8 cellular contexts compared by ENCODE assay signal in the genomic region with DNA sequence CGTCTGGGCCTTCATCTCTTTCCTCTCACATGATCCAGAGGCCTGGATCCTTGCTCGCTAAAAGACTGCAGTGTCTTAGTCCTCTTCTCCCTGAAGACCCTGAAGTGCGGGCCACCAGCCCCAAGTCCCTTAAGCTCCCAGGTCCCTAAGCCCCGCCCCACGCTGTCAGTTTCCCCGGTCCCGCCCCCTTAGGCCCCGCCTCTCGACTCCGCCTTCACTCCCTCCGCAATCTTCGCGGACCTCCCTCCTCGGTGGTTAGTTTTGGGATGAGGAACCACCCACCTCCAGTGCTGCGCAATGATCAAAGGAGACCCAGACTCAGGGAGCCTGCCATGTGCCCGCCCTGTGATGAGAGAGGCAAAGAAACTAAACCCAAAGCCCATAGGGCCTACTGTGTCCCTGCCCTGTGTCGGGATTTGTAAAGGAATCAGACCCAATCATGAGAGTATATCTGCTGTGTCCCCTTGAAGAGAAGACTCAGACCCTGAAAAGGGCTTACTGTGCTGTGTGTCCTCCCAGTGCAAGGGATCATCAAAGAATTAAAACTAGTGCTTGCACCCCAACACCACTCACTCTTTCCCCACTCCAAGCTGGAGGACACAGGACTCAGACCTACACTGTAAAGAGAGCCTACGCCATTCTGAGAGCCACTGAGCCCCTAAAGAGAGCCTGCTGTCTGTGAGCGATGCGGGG. TPM values are rescaled to one million over a fixed set of nuclear protein-coding genes. Genes with fewer than 3 reads are reported as not detected.
DNase-seq lines count a peak whose midpoint lies in the region; ATAC-seq and TF ChIP-seq lines count a peak whose summit lies in the region.

No MANE protein-coding gene starts in this region.

- H3K4me3 Mint-ChIP-seq in activated T-cell treated with anti-CD3 and anti-CD28 coated beads, Interleukin-2, amount 50 U/mL, for 72 hours, result peak overlapping the region; percentile 91 to 92
- H3K4me3 Mint-ChIP-seq in neural crest cell, result peak overlapping the region; percentile 87

- peaks cover 2 to 5% of the 10 kb centered on the region in 2 donors for H3K36me3 Mint-ChIP-seq in activated T-cell treated with anti-CD3 and anti-CD28 coated beads, Interleukin-2, amount 50 U/mL, for 72 hours (ENCODE audit: insufficient read depth in 2 of 2)
- no peaks in the 10 kb centered on the region for H3K36me3 Mint-ChIP-seq in neural crest cell (ENCODE audit: low read depth)

- H3K36me3 ChIP-seq in subcutaneous abdominal adipose tissue (ENCODE audit: control insufficient read depth in 5 of 5, insufficient read depth in 5 of 5, low read length in 5 of 5), result no peaks in the 10 kb centered on the region

- H3K27me3 Mint-ChIP-seq in activated T-cell treated with anti-CD3 and anti-CD28 coated beads, Interleukin-2, amount 50 U/mL, for 72 hours (ENCODE audit: low read depth), result no peaks in the 10 kb centered on the region
- no peaks in the 10 kb centered on the region for H3K27me3 Mint-ChIP-seq in neural crest cell (ENCODE audit: low read depth)

- H3K4me3 ChIP-seq in AG04450 (ENCODE audit: low read depth, low read length) (peak overlapping the region; percentile 65), fibroblast of pulmonary artery (replicated peaks; ENCODE audit: low read depth, low read length) (peak overlapping the region; percentile 60), subcutaneous abdominal adipose tissue (ENCODE audit: low read depth in 1 of 5, low read length in 5 of 5) (peak overlapping the region; percentile 73 to 81 (median 78))

- H3K9me3 ChIP-seq in AG04450 (ENCODE audit: control insufficient read depth, insufficient read depth, low read length), result no peaks in the 10 kb centered on the region
- no peaks in the 10 kb centered on the region for H3K9me3 ChIP-seq in subcutaneous abdominal adipose tissue (ENCODE audit: control insufficient read depth in 5 of 5, low read length in 5 of 5)

- no peaks in the 10 kb centered on the region for H3K9me3 Mint-ChIP-seq in activated T-cell treated with anti-CD3 and anti-CD28 coated beads, Interleukin-2, amount 50 U/mL, for 72 hours
- H3K9me3 Mint-ChIP-seq in neural crest cell, result no peaks in the 10 kb centered on the region

- POLR2A ChIA-PET in AG04450 (lab: Yijun Ruan, JAX), result interaction anchor here (0.8 kb wide), 1 partner anchor 9 kb away, joined by 3 read pairs; no protein-coding TSS in a partner anchor

- H3K27ac ChIP-seq in AG04450 (ENCODE audit: low read depth, low read length), result peak overlapping the region; percentile 61
- H3K27ac ChIP-seq in subcutaneous abdominal adipose tissue (ENCODE audit: low read depth, low read length), result peak overlapping the region; percentile 85

- ATAC-seq in activated T-cell treated with anti-CD3 and anti-CD28 coated beads, Interleukin-2, amount 50 U/mL, for 72 hours (replicated peaks in 1 of 2), result peak; percentile 16 to 20
- no peak for ATAC-seq in GM18868 (IDR thresholded peaks at IDR 0.05; ENCODE audit: unreplicated experiment)

- peak overlapping the region; percentile 48 to 85 (median 72) for H3K9ac ChIP-seq in subcutaneous abdominal adipose tissue (ENCODE audit: low read length in 5 of 5)

- DNase-seq in AG04450 (ENCODE audit: low read depth, low spot score) (no peak), HK-2 (ENCODE audit: unreplicated experiment) (peak; percentile 51), OCI-M2 (lab: John Stamatoyannopoulos, UW; ENCODE audit: unreplicated experiment) (peak; percentile 99), fibroblast of pulmonary artery (ENCODE audit: low read depth) (peak; percentile 49), neural crest cell (ENCODE audit: low read depth, low spot score) (peak; percentile 75)
- peak; percentile 91 to 92 for DNase-seq in activated T-cell treated with anti-CD3 and anti-CD28 coated beads, Interleukin-2, amount 50 U/mL, for 72 hours

- no peaks in the 10 kb centered on the region for H3K27me3 ChIP-seq in AG04450 (ENCODE audit: control insufficient read depth, insufficient read depth, low read length)
- no peaks in the 10 kb centered on the region for H3K27me3 ChIP-seq in subcutaneous abdominal adipose tissue (ENCODE audit: control insufficient read depth in 5 of 5, insufficient read depth in 4 of 5, low read length in 5 of 5)

- H3K4me1 ChIP-seq in subcutaneous abdominal adipose tissue (ENCODE audit: control insufficient read depth in 5 of 5, insufficient read depth in 5 of 5, low read length in 5 of 5), result peaks cover 8 to 73% (median 45%) of the 10 kb centered on the region in 5 donors

- H3K27ac Mint-ChIP-seq in activated T-cell treated with anti-CD3 and anti-CD28 coated beads, Interleukin-2, amount 50 U/mL, for 72 hours, result peak overlapping the region; percentile 88
- H3K27ac Mint-ChIP-seq in neural crest cell (ENCODE audit: unreplicated experiment), result peak overlapping the region; percentile 73

- no peak for TF ChIP-seq CTCF in AG04450 (IDR thresholded peaks at IDR 0.05; ENCODE audit: low read depth, low read length)
- no peak for TF ChIP-seq CTCF in fibroblast of pulmonary artery (IDR thresholded peaks at IDR 0.05; ENCODE audit: low read length, missing control alignments)
- no peak for TF ChIP-seq CTCF in neural crest cell (conservative IDR thresholded peaks at IDR 0.05)

- peaks cover 53% of the 10 kb centered on the region for H3K4me1 Mint-ChIP-seq in activated T-cell treated with anti-CD3 and anti-CD28 coated beads, Interleukin-2, amount 50 U/mL, for 72 hours (ENCODE audit: low read depth)
- H3K4me1 Mint-ChIP-seq in neural crest cell, result peaks cover 38% of the 10 kb centered on the region

- CTCF ChIA-PET in AG04450 (lab: Charles Lee), result no interaction called here

RNA-seq across cellular contexts. Expression of a gene that starts 3.0 kb away (rescaled TPM):
- polyA plus RNA-seq in AG04450 (2011; rRNA removed), result 398 and 527 TPM in 2 replicates
- 243 and 345 TPM in 2 replicates for polyA minus RNA-seq in AG04450 (2011; rRNA and poly(A)+ RNA removed)
- total RNA-seq in activated T-cell treated with anti-CD3 and anti-CD28 coated beads, Interleukin-2, amount 50 U/mL, for 72 hours, result 100 to 1,000 TPM; 277 to 288 TPM
- 329 and 339 TPM in 2 replicates for total RNA-seq in neural crest cell

RNA-seq across cellular contexts. Expression of a gene that starts 3.6 kb away (rescaled TPM):
- polyA plus RNA-seq in AG04450 (2011; rRNA removed), result 0.33 and 0.36 TPM in 2 replicates
- polyA minus RNA-seq in AG04450 (2011; rRNA and poly(A)+ RNA removed), result not detected in 2 replicates
- 1 to 10 TPM; 1.7 to 2.5 TPM for total RNA-seq in activated T-cell treated with anti-CD3 and anti-CD28 coated beads, Interleukin-2, amount 50 U/mL, for 72 hours
- 1.7 and 1.8 TPM in 2 replicates for total RNA-seq in neural crest cell

RNA-seq across cellular contexts. Expression of a gene that starts 16.3 kb away (rescaled TPM):
- 33.4 and 35.6 TPM in 2 replicates for polyA plus RNA-seq in AG04450 (2011; rRNA removed)
- 20.9 and 28.0 TPM in 2 replicates for polyA minus RNA-seq in AG04450 (2011; rRNA and poly(A)+ RNA removed)
- total RNA-seq in activated T-cell treated with anti-CD3 and anti-CD28 coated beads, Interleukin-2, amount 50 U/mL, for 72 hours, result 100 to 1,000 TPM; 105 to 130 TPM
- 88.1 and 96.8 TPM in 2 replicates for total RNA-seq in neural crest cell

RNA-seq across cellular contexts. Expression of a gene that starts 21.2 kb away (rescaled TPM):
- polyA plus RNA-seq in AG04450 (2011; rRNA removed), result 0.07 TPM in 1 of 2 replicates, not detected in the other
- polyA minus RNA-seq in AG04450 (2011; rRNA and poly(A)+ RNA removed), result not detected in 2 replicates
- under 1 TPM; 0.86 to 0.93 TPM for total RNA-seq in activated T-cell treated with anti-CD3 and anti-CD28 coated beads, Interleukin-2, amount 50 U/mL, for 72 hours
- not detected in 2 replicates for total RNA-seq in neural crest cell

RNA-seq across cellular contexts. Expression of a gene that starts 32.6 kb away (rescaled TPM):
- polyA plus RNA-seq in AG04450 (2011; rRNA removed), result 1.9 and 2.3 TPM in 2 replicates
- polyA minus RNA-seq in AG04450 (2011; rRNA and poly(A)+ RNA removed), result 1.9 and 2.8 TPM in 2 replicates
- 10 to 100 TPM; 39.2 to 55.3 TPM for total RNA-seq in activated T-cell treated with anti-CD3 and anti-CD28 coated beads, Interleukin-2, amount 50 U/mL, for 72 hours
- total RNA-seq in neural crest cell, result 52.8 and 55.9 TPM in 2 replicates
